23 cellular contexts compared by ENCODE assay signal in the genomic region with DNA sequence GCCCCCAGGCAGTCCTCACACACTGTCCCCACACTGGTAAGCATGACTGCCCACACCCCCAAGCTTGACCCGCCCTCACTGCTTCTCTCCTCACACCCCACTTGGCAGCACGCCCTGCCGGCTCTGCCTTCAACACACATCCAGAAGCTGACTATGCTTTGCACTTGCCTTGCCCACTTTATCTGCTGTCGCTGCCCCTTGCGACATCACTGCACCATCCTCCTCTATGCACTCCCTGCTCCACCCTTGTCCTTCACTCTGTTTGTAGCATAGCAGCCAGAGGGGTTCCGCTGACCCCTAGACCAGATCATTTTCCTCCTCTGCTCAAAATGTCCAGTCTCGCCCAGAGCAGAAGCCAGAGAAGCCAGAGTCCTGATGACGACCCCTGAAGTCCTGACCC. TPM values are rescaled to one million over a fixed set of nuclear protein-coding genes. Genes with fewer than 3 reads are reported as not detected.
DNase-seq lines count a peak whose midpoint lies in the region; ATAC-seq, FAIRE-seq and TF ChIP-seq lines count a peak whose summit lies in the region.
"Had no signal": no experiment of that assay in that cellular context is flagged by ENCODE, and none has a peak within 500 bp of the region (broad histone marks: within the 10 kb centered on the region; RNA-seq: fewer than 3 reads in every experiment).

No MANE protein-coding gene starts in this region.

- H3K27me3 Mint-ChIP-seq in activated CD8-positive, alpha-beta T cell treated with anti-CD3 and anti-CD28 coated beads for 36 hours: peaks cover 3% of the 10 kb centered on the region

- H3K27me3 ChIP-seq in HepG2 (ENCODE audit: control insufficient read depth in 1 of 2, insufficient read depth in 2 of 2, low read length in 2 of 2): no peaks in the 10 kb centered on the region

- no peak for TF ChIP-seq POLR2A in HepG2 (IDR thresholded peaks at IDR 0.05; ENCODE audit: insufficient read depth in 1 of 2, low read depth in 2 of 2, low read length in 2 of 2)

- H3K4me3 Mint-ChIP-seq in stimulated activated effector memory CD8-positive, alpha-beta T cell treated with anti-CD3 and anti-CD28 coated beads, Interleukin-12 subunit alpha, Interleukin-12 subunit beta, amount 100 ng/mL, for 72 hours: no peak overlapping the region
- no peak overlapping the region for H3K4me3 Mint-ChIP-seq in activated CD8-positive, alpha-beta T cell treated with anti-CD3 and anti-CD28 coated beads for 36 hours
- H3K4me3 Mint-ChIP-seq: CD14-positive monocyte, GM23338 had no signal

- intact Hi-C loops in left cardiac atrium (cut with DNase I): no loop called here
- intact Hi-C loops in Right ventricle myocardium inferior (cut with DNase I): no loop called here
- intact Hi-C loops in HepG2 (cut with micrococcal nuclease; ENCODE audit: unreplicated experiment): no loop called here
- intact Hi-C loops in activated CD8-positive, alpha-beta T cell treated with anti-CD3 and anti-CD28 coated beads for 36 hours (cut with micrococcal nuclease): no loop called here

- no peaks in the 10 kb centered on the region for H4K20me1 ChIP-seq in HepG2 (ENCODE audit: insufficient read depth, low read length)

- no TSS peak for BruUV-seq in HepG2 (replicated peaks; lab: Mats Ljungman, UMichigan)

- TF ChIP-seq CTCF in HepG2 (CRISPR knock-in tag; IDR thresholded peaks at IDR 0.05): no peak
- TF ChIP-seq CTCF in activated CD8-positive, alpha-beta T cell treated with anti-CD3 and anti-CD28 coated beads for 36 hours (IDR thresholded peaks at IDR 0.05): no peak

- in situ Hi-C loops in HepG2 (cut with HindIII; ENCODE audit: extremely low pct_ligation_motif_present, low pct_unique_long_range_greater_than_20kb): loop anchor here (10.0 kb wide), 1 partner anchor 61 kb away; no protein-coding TSS in a partner anchor

- no peak overlapping the region for H2AFZ ChIP-seq in HepG2 (ENCODE audit: low read length)
- H2AFZ ChIP-seq: GM23338 had no signal

- no peak for DNase-seq in left cardiac atrium
- no peak for DNase-seq in Right ventricle myocardium inferior (ENCODE audit: missing footprints)
- DNase-seq in amniotic epithelial cell (ENCODE audit: low read depth): peak; percentile 23
- DNase-seq in HepG2 (ENCODE audit: low spot score): no peak
- DNase-seq in stimulated activated effector memory CD8-positive, alpha-beta T cell treated with anti-CD3 and anti-CD28 coated beads, Interleukin-12 subunit alpha, Interleukin-12 subunit beta, amount 100 ng/mL, for 72 hours (ENCODE audit: low spot score in 2 of 2): no peak
- DNase-seq in activated CD8-positive, alpha-beta T cell treated with anti-CD3 and anti-CD28 coated beads for 36 hours: no peak
- no peak for DNase-seq in HEK293T (ENCODE audit: extremely low spot score)
- DNase-seq: AML-193, DMS79, MM.1S, NCI-H1092, NCI-H1436 treated with DMSO at 0.1 percent for 48 hours, NCI-H2029 treated with DMSO at 0.1 percent for 48 hours, NCI-H2171, NCI-H526 treated with DMSO at 0.1 percent for 48 hours had no signal

- H3K36me3 ChIP-seq in HepG2 (replicated peaks in 1 of 2; ENCODE audit: control insufficient read depth in 1 of 2, insufficient read depth in 2 of 2, low read length in 2 of 2): peaks cover 0 to 4% of the 10 kb centered on the region in 2 experiments; a peak in 1 of 5 replicates

- CTCF ChIA-PET in HepG2 (lab: Yijun Ruan, JAX; ENCODE audit: low intra/inter-chr PET ratio, low total read pairs): no interaction called here
- CTCF ChIA-PET in activated CD8-positive, alpha-beta T cell treated with anti-CD3 and anti-CD28 coated beads for 36 hours (lab: Charles Lee): no interaction called here
- CTCF ChIA-PET in HEK293T (lab: Yijun Ruan, JAX): no interaction called here

- H3K4me3 ChIP-seq in HepG2 (replicated peaks in 1 of 3; ENCODE audit: insufficient read depth in 1 of 3, low read depth in 2 of 3, low read length in 3 of 3): no peak overlapping the region
- H3K4me3 ChIP-seq: GM23338 had no signal

- no peak overlapping the region for H3K27ac ChIP-seq in HepG2 (ENCODE audit: extremely low read length, insufficient read depth, low read length)

- no peak for FAIRE-seq in HepG2 (lab: Jason Lieb, UNC)
- FAIRE-seq: GM12892, GM18507 had no signal

- WGBS in HepG2 (ENCODE audit: low lambda C conversion rate): 82% methylated on average over 8 of the region's 8 CpGs

- peaks cover 6% of the 10 kb centered on the region for H3K4me1 Mint-ChIP-seq in stimulated activated effector memory CD8-positive, alpha-beta T cell treated with anti-CD3 and anti-CD28 coated beads, Interleukin-12 subunit alpha, Interleukin-12 subunit beta, amount 100 ng/mL, for 72 hours
- H3K4me1 Mint-ChIP-seq in activated CD8-positive, alpha-beta T cell treated with anti-CD3 and anti-CD28 coated beads for 36 hours (ENCODE audit: low read depth): no peaks in the 10 kb centered on the region
- H3K4me1 Mint-ChIP-seq: CD14-positive monocyte had no signal

- TF ChIP-seq RAD21 in HepG2 (CRISPR knock-in tag; IDR thresholded peaks at IDR 0.05): no peak

- no peaks in the 10 kb centered on the region for H3K36me3 Mint-ChIP-seq in stimulated activated effector memory CD8-positive, alpha-beta T cell treated with anti-CD3 and anti-CD28 coated beads, Interleukin-12 subunit alpha, Interleukin-12 subunit beta, amount 100 ng/mL, for 72 hours
- H3K36me3 Mint-ChIP-seq in activated CD8-positive, alpha-beta T cell treated with anti-CD3 and anti-CD28 coated beads for 36 hours (ENCODE audit: low read depth): no peaks in the 10 kb centered on the region

- ATAC-seq in left cardiac atrium: peak; percentile 23 to 44
- ATAC-seq in Right ventricle myocardium inferior: no peak
- ATAC-seq in HepG2: no peak; the same call in 2 of the 3 replicates
- ATAC-seq in stimulated activated effector memory CD8-positive, alpha-beta T cell treated with anti-CD3 and anti-CD28 coated beads, Interleukin-12 subunit alpha, Interleukin-12 subunit beta, amount 100 ng/mL, for 72 hours: no peak
- no peak for ATAC-seq in activated CD8-positive, alpha-beta T cell treated with anti-CD3 and anti-CD28 coated beads for 36 hours
- no peak for ATAC-seq in SK-N-SH treated with all-trans-retinoic acid at 6 μM for 48 hours
- ATAC-seq: GM23338, Panc1 had no signal

- no peaks in the 10 kb centered on the region for H3K4me1 ChIP-seq in HepG2 (ENCODE audit: insufficient read depth, low read length)

- no peaks in the 10 kb centered on the region for H3K9me3 ChIP-seq in HepG2 (ENCODE audit: low read length)

- POLR2A ChIA-PET in HepG2 (lab: Yijun Ruan, JAX) (interaction anchor here (1.0 kb wide), 1 partner anchor 25 kb away, joined by 3 read pairs; a partner anchor contains a TSS), HEK293T (lab: Yijun Ruan, JAX) (no interaction called here)
- POLR2A ChIA-PET in activated CD8-positive, alpha-beta T cell treated with anti-CD3 and anti-CD28 coated beads for 36 hours (lab: Charles Lee): no interaction called here

- no peak overlapping the region for H3K4me2 ChIP-seq in HepG2 (ENCODE audit: low read depth, low read length)
- H3K4me2 ChIP-seq: GM23338 had no signal

- H3K9me3 Mint-ChIP-seq in stimulated activated effector memory CD8-positive, alpha-beta T cell treated with anti-CD3 and anti-CD28 coated beads, Interleukin-12 subunit alpha, Interleukin-12 subunit beta, amount 100 ng/mL, for 72 hours: no peaks in the 10 kb centered on the region
- H3K9me3 Mint-ChIP-seq in activated CD8-positive, alpha-beta T cell treated with anti-CD3 and anti-CD28 coated beads for 36 hours: no peaks in the 10 kb centered on the region

- H3K9ac ChIP-seq in HepG2 (ENCODE audit: insufficient read depth, low read depth, low read length): no peak overlapping the region

- peak overlapping the region; percentile 21 for H3K27ac Mint-ChIP-seq in stimulated activated effector memory CD8-positive, alpha-beta T cell treated with anti-CD3 and anti-CD28 coated beads, Interleukin-12 subunit alpha, Interleukin-12 subunit beta, amount 100 ng/mL, for 72 hours
- H3K27ac Mint-ChIP-seq in activated CD8-positive, alpha-beta T cell treated with anti-CD3 and anti-CD28 coated beads for 36 hours: no peak overlapping the region
- H3K27ac Mint-ChIP-seq: GM23338 had no signal

- H3K79me2 ChIP-seq in HepG2 (ENCODE audit: insufficient read depth, low read length): no peaks in the 10 kb centered on the region

- no peak for TF ChIP-seq EP300 in HepG2 (IDR thresholded peaks at IDR 0.05; ENCODE audit: low read depth in 2 of 2, low read length in 2 of 2)
- no peak for TF ChIP-seq EP300 in HepG2 (CRISPR knock-in tag; IDR thresholded peaks at IDR 0.05; ENCODE audit: borderline replicate concordance)

RNA-seq across cellular contexts. Expression of a gene that starts 25.3 kb away (rescaled TPM):
- total RNA-seq in left cardiac atrium: 10 to 100 TPM; 39.0 to 48.2 TPM
- 28.7 TPM for total RNA-seq in Right ventricle myocardium inferior
- 118 and 161 TPM in 2 replicates for total RNA-seq in HepG2 (2016; rRNA removed; fragmentation: Illumina TruSeq; extraction: Trizol)
- 121 and 136 TPM in 2 replicates for total RNA-seq in HepG2 (2016; cell fraction: cytosol; rRNA removed; fragmentation: Illumina TruSeq; extraction: Trizol; ENCODE audit: low read depth)
- 107 and 161 TPM in 2 replicates for total RNA-seq in HepG2 (2016; cell fraction: insoluble cytoplasmic fraction; rRNA removed; fragmentation: Illumina TruSeq; extraction: Trizol)
- 173 and 190 TPM in 2 replicates for total RNA-seq in HepG2 (2016; cell fraction: membrane; rRNA removed; fragmentation: Illumina TruSeq; extraction: Trizol)
- 74.9 and 92.0 TPM in 2 replicates for total RNA-seq in HepG2 (2016; cell fraction: nucleus; rRNA removed; fragmentation: Illumina TruSeq; extraction: Trizol)
- 49.4 and 57.3 TPM in 2 replicates for polyA plus RNA-seq in HepG2 (2011; rRNA removed)
- polyA plus RNA-seq in HepG2 (2011; cell fraction: cytosol; rRNA removed): 57.0 and 78.3 TPM in 2 replicates
- 92.6 and 99.0 TPM in 2 replicates for polyA plus RNA-seq in HepG2 (2011; cell fraction: nucleus; rRNA removed)
- 71.1 and 74.4 TPM in 2 replicates for polyA plus RNA-seq in HepG2 (2012)
- 165 and 180 TPM in 2 replicates for polyA plus RNA-seq in HepG2 (2016; cell fraction: cytosol; fragmentation: Illumina TruSeq; extraction: Trizol; ENCODE audit: low read depth)
- polyA plus RNA-seq in HepG2 (2016; cell fraction: insoluble cytoplasmic fraction; fragmentation: Illumina TruSeq; extraction: Trizol; ENCODE audit: low read depth): 116 and 155 TPM in 2 replicates
- polyA plus RNA-seq in HepG2 (2016; cell fraction: membrane; fragmentation: Illumina TruSeq; extraction: Trizol; ENCODE audit: low read depth): 187 and 190 TPM in 2 replicates
- polyA plus RNA-seq in HepG2 (2016; cell fraction: nucleus; fragmentation: Illumina TruSeq; extraction: Trizol; ENCODE audit: insufficient read depth, low read depth): 160 and 164 TPM in 2 replicates
- 31.1 and 76.9 TPM in 2 replicates for polyA minus RNA-seq in HepG2 (2011; rRNA and poly(A)+ RNA removed; ENCODE audit: low replicate concordance)
- polyA minus RNA-seq in HepG2 (2011; cell fraction: cytosol; rRNA and poly(A)+ RNA removed): 45.0 and 48.0 TPM in 2 replicates
- 13.5 and 13.8 TPM in 2 replicates for polyA minus RNA-seq in HepG2 (2011; cell fraction: nucleus; rRNA and poly(A)+ RNA removed)
- total RNA-seq in activated CD8-positive, alpha-beta T cell treated with anti-CD3 and anti-CD28 coated beads for 36 hours: 10 to 100 TPM; 56.4 to 57.6 TPM

RNA-seq across cellular contexts. Expression of a gene that starts 53.7 kb away (rescaled TPM):
- total RNA-seq in left cardiac atrium (not detected), Right ventricle myocardium inferior (not detected), HepG2 (2016; rRNA removed; fragmentation: Illumina TruSeq; extraction: Trizol) (not detected in 2 replicates)
- total RNA-seq in HepG2 (2016; cell fraction: cytosol; rRNA removed; fragmentation: Illumina TruSeq; extraction: Trizol; ENCODE audit: low read depth): not detected in 2 replicates
- total RNA-seq in HepG2 (2016; cell fraction: insoluble cytoplasmic fraction; rRNA removed; fragmentation: Illumina TruSeq; extraction: Trizol): not detected in 2 replicates
- not detected in 2 replicates for total RNA-seq in HepG2 (2016; cell fraction: membrane; rRNA removed; fragmentation: Illumina TruSeq; extraction: Trizol)
- total RNA-seq in HepG2 (2016; cell fraction: nucleus; rRNA removed; fragmentation: Illumina TruSeq; extraction: Trizol): not detected in 2 replicates
- polyA plus RNA-seq in HepG2 (2011; rRNA removed): not detected in 2 replicates
- polyA plus RNA-seq in HepG2 (2011; cell fraction: cytosol; rRNA removed): not detected in 2 replicates
- polyA plus RNA-seq in HepG2 (2011; cell fraction: nucleus; rRNA removed): not detected in 2 replicates
- not detected in 2 replicates for polyA plus RNA-seq in HepG2 (2012)
- not detected in 2 replicates for polyA plus RNA-seq in HepG2 (2016; cell fraction: cytosol; fragmentation: Illumina TruSeq; extraction: Trizol; ENCODE audit: low read depth)
- not detected in 2 replicates for polyA plus RNA-seq in HepG2 (2016; cell fraction: insoluble cytoplasmic fraction; fragmentation: Illumina TruSeq; extraction: Trizol; ENCODE audit: low read depth)
- polyA plus RNA-seq in HepG2 (2016; cell fraction: membrane; fragmentation: Illumina TruSeq; extraction: Trizol; ENCODE audit: low read depth): not detected in 2 replicates
- polyA plus RNA-seq in HepG2 (2016; cell fraction: nucleus; fragmentation: Illumina TruSeq; extraction: Trizol; ENCODE audit: insufficient read depth, low read depth): not detected in 2 replicates
- not detected in 2 replicates for polyA minus RNA-seq in HepG2 (2011; rRNA and poly(A)+ RNA removed; ENCODE audit: low replicate concordance)
- not detected in 2 replicates for polyA minus RNA-seq in HepG2 (2011; cell fraction: cytosol; rRNA and poly(A)+ RNA removed)
- not detected in 2 replicates for polyA minus RNA-seq in HepG2 (2011; cell fraction: nucleus; rRNA and poly(A)+ RNA removed)
- not detected for total RNA-seq in activated CD8-positive, alpha-beta T cell treated with anti-CD3 and anti-CD28 coated beads for 36 hours
- total RNA-seq: GM23338, HT1080, LHCN-M2 had no signal
- polyA plus RNA-seq: CD14-positive monocyte, GM23338 had no signal

RNA-seq across cellular contexts. Expression of a gene that starts 59.4 kb away (rescaled TPM):
- 10 to 100 TPM in 1 of 2 donors, 1 to 10 TPM in 1; 9.8 to 10.1 TPM for total RNA-seq in left cardiac atrium
- total RNA-seq in Right ventricle myocardium inferior: 8.8 TPM
- total RNA-seq in HepG2 (2016; rRNA removed; fragmentation: Illumina TruSeq; extraction: Trizol): 7.6 and 8.9 TPM in 2 replicates
- 1.4 and 1.9 TPM in 2 replicates for total RNA-seq in HepG2 (2016; cell fraction: cytosol; rRNA removed; fragmentation: Illumina TruSeq; extraction: Trizol; ENCODE audit: low read depth)
- total RNA-seq in HepG2 (2016; cell fraction: insoluble cytoplasmic fraction; rRNA removed; fragmentation: Illumina TruSeq; extraction: Trizol): 7.9 and 8.1 TPM in 2 replicates
- total RNA-seq in HepG2 (2016; cell fraction: membrane; rRNA removed; fragmentation: Illumina TruSeq; extraction: Trizol): 4.1 and 4.3 TPM in 2 replicates
- 4.9 and 6.3 TPM in 2 replicates for total RNA-seq in HepG2 (2016; cell fraction: nucleus; rRNA removed; fragmentation: Illumina TruSeq; extraction: Trizol)
- polyA plus RNA-seq in HepG2 (2011; rRNA removed): 7.7 and 9.4 TPM in 2 replicates
- polyA plus RNA-seq in HepG2 (2011; cell fraction: cytosol; rRNA removed): 6.7 and 9.6 TPM in 2 replicates
- 18.1 and 19.0 TPM in 2 replicates for polyA plus RNA-seq in HepG2 (2011; cell fraction: nucleus; rRNA removed)
- polyA plus RNA-seq in HepG2 (2012): 6.1 and 7.0 TPM in 2 replicates
- 2.1 and 2.6 TPM in 2 replicates for polyA plus RNA-seq in HepG2 (2016; cell fraction: cytosol; fragmentation: Illumina TruSeq; extraction: Trizol; ENCODE audit: low read depth)
- 9.6 and 10.8 TPM in 2 replicates for polyA plus RNA-seq in HepG2 (2016; cell fraction: insoluble cytoplasmic fraction; fragmentation: Illumina TruSeq; extraction: Trizol; ENCODE audit: low read depth)
- 3.7 and 3.8 TPM in 2 replicates for polyA plus RNA-seq in HepG2 (2016; cell fraction: membrane; fragmentation: Illumina TruSeq; extraction: Trizol; ENCODE audit: low read depth)
- 17.9 and 18.0 TPM in 2 replicates for polyA plus RNA-seq in HepG2 (2016; cell fraction: nucleus; fragmentation: Illumina TruSeq; extraction: Trizol; ENCODE audit: insufficient read depth, low read depth)
- polyA minus RNA-seq in HepG2 (2011; rRNA and poly(A)+ RNA removed; ENCODE audit: low replicate concordance): 5.0 and 5.6 TPM in 2 replicates
- polyA minus RNA-seq in HepG2 (2011; cell fraction: cytosol; rRNA and poly(A)+ RNA removed): 3.7 and 4.4 TPM in 2 replicates
- polyA minus RNA-seq in HepG2 (2011; cell fraction: nucleus; rRNA and poly(A)+ RNA removed): 4.8 and 6.2 TPM in 2 replicates
- total RNA-seq in activated CD8-positive, alpha-beta T cell treated with anti-CD3 and anti-CD28 coated beads for 36 hours: 10 to 100 TPM; 11.7 to 12.9 TPM

Comparison
In these comparisons a context has a peak if more than half of its experiments do, and no peak if none do; other contexts are left out.
1. ATAC-seq: peak in left cardiac atrium (2 of 2); none in Right ventricle myocardium inferior (single experiment), HepG2 (single experiment), stimulated activated effector memory CD8-positive, alpha-beta T cell treated with anti-CD3 and anti-CD28 coated beads, Interleukin-12 subunit alpha, Interleukin-12 subunit beta, amount 100 ng/mL, for 72 hours (single experiment), activated CD8-positive, alpha-beta T cell treated with anti-CD3 and anti-CD28 coated beads for 36 hours (single experiment) and SK-N-SH treated with all-trans-retinoic acid at 6 μM for 48 hours (single experiment).